Comparison of ENCODE assay signal across 1 cellular context in genomic region chr6:156719720-156720563, GRCh38.
TF ChIP-seq lines count a peak whose summit lies in the region.

No MANE protein-coding gene starts in this region.

TF ChIP-seq in HepG2, 621 proteins besides CTCF, POLR2A, EP300 and RAD21 (continued from another document and continues in another):
- TF ChIP-seq, protein P1, sequence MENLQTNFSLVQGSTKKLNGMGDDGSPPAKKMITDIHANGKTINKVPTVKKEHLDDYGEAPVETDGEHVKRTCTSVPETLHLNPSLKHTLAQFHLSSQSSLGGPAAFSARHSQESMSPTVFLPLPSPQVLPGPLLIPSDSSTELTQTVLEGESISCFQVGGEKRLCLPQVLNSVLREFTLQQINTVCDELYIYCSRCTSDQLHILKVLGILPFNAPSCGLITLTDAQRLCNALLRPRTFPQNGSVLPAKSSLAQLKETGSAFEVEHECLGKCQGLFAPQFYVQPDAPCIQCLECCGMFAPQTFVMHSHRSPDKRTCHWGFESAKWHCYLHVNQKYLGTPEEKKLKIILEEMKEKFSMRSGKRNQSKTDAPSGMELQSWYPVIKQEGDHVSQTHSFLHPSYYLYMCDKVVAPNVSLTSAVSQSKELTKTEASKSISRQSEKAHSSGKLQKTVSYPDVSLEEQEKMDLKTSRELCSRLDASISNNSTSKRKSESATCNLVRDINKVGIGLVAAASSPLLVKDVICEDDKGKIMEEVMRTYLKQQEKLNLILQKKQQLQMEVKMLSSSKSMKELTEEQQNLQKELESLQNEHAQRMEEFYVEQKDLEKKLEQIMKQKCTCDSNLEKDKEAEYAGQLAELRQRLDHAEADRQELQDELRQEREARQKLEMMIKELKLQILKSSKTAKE (CRISPR knock-in tag; IDR thresholded peaks at IDR 0.05; ENCODE audit: borderline replicate concordance), result peak; percentile 33; the same call in 1 of the 2 replicates
- TF ChIP-seq ZNF282 (IDR thresholded peaks at IDR 0.05; ENCODE audit: partially characterized antibody), result no peak
- TF ChIP-seq, protein P2, sequence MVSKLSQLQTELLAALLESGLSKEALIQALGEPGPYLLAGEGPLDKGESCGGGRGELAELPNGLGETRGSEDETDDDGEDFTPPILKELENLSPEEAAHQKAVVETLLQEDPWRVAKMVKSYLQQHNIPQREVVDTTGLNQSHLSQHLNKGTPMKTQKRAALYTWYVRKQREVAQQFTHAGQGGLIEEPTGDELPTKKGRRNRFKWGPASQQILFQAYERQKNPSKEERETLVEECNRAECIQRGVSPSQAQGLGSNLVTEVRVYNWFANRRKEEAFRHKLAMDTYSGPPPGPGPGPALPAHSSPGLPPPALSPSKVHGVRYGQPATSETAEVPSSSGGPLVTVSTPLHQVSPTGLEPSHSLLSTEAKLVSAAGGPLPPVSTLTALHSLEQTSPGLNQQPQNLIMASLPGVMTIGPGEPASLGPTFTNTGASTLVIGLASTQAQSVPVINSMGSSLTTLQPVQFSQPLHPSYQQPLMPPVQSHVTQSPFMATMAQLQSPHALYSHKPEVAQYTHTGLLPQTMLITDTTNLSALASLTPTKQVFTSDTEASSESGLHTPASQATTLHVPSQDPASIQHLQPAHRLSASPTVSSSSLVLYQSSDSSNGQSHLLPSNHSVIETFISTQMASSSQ (IDR thresholded peaks at IDR 0.05; ENCODE audit: low read depth), result no peak
- TF ChIP-seq, protein P2 (CRISPR knock-in tag; IDR thresholded peaks at IDR 0.05; ENCODE audit: borderline replicate concordance), result peak; percentile 83; the same call in 1 of the 2 replicates
- TF ChIP-seq HIC2 (CRISPR knock-in tag; IDR thresholded peaks at IDR 0.05; ENCODE audit: low read depth), result peak; percentile 57
- no peak for TF ChIP-seq ZNF225 (CRISPR knock-in tag; IDR thresholded peaks at IDR 0.05)
- no peak for TF ChIP-seq MAF1 (CRISPR knock-in tag; IDR thresholded peaks at IDR 0.05; ENCODE audit: borderline replicate concordance)
- peak; percentile 98 for TF ChIP-seq KLF6 (CRISPR knock-in tag; IDR thresholded peaks at IDR 0.05)
- no peak for TF ChIP-seq SMYD3 (CRISPR knock-in tag; IDR thresholded peaks at IDR 0.05)
- 0 out of 2 replicates have a peak, but pooled peaks have one; percentile 56 for TF ChIP-seq ZNF383 (CRISPR knock-in tag; IDR thresholded peaks at IDR 0.05; ENCODE audit: borderline replicate concordance)
- no peak for TF ChIP-seq GABPA (IDR thresholded peaks at IDR 0.05; ENCODE audit: low read depth, low read length)
- TF ChIP-seq GABPA (CRISPR knock-in tag; IDR thresholded peaks at IDR 0.05; ENCODE audit: low read depth), result 0 out of 2 replicates have a peak, but pooled peaks have one; percentile 16
- no peak for TF ChIP-seq U2AF2 (IDR thresholded peaks at IDR 0.05; ENCODE audit: low read depth, low read length)
- TF ChIP-seq SP5 (CRISPR knock-in tag; IDR thresholded peaks at IDR 0.05; ENCODE audit: borderline replicate concordance, low read depth), result peak; percentile 93
- TF ChIP-seq NFYC (CRISPR knock-in tag; IDR thresholded peaks at IDR 0.05), result peak; percentile 30; the same call in 1 of the 2 replicates
- TF ChIP-seq REL (CRISPR knock-in tag; conservative IDR thresholded peaks at IDR 0.05), result no peak; the same call in 1 of the 2 replicates
- peak; percentile 68; the same call in 1 of the 2 replicates for TF ChIP-seq TCF7 (IDR thresholded peaks at IDR 0.05; ENCODE audit: low read depth)
- TF ChIP-seq TARDBP (CRISPR knock-in tag; IDR thresholded peaks at IDR 0.05), result no peak; the same call in 1 of the 2 replicates
- no peak; the same call in 1 of the 2 replicates for TF ChIP-seq ZNF367 (CRISPR knock-in tag; IDR thresholded peaks at IDR 0.05; ENCODE audit: borderline replicate concordance)
- peak; percentile 75 for TF ChIP-seq THAP11 (CRISPR knock-in tag; IDR thresholded peaks at IDR 0.05)
- no peak; the same call in 1 of the 2 replicates for TF ChIP-seq ZMAT3 (CRISPR knock-in tag; conservative IDR thresholded peaks at IDR 0.05)
- TF ChIP-seq ZFX (CRISPR knock-in tag; IDR thresholded peaks at IDR 0.05; ENCODE audit: low read depth), result peak; percentile 94
- TF ChIP-seq ZEB1 (IDR thresholded peaks at IDR 0.05; ENCODE audit: insufficient replicate concordance, low read depth), result peak; percentile 79
- peak; percentile 94; the same call in 1 of the 2 replicates for TF ChIP-seq NKX3-1 (CRISPR knock-in tag; IDR thresholded peaks at IDR 0.05)
- no peak for TF ChIP-seq IKZF1 (IDR thresholded peaks at IDR 0.05)
- peak; percentile 39; the same call in 1 of the 2 replicates for TF ChIP-seq MTA3 (CRISPR knock-in tag; IDR thresholded peaks at IDR 0.05)
- TF ChIP-seq RELA (CRISPR knock-in tag; IDR thresholded peaks at IDR 0.05), result peak; percentile 81
- peak; percentile 74 for TF ChIP-seq HNRNPK (IDR thresholded peaks at IDR 0.05; ENCODE audit: low read depth, low read length, poor library complexity, severe bottlenecking)
- TF ChIP-seq PRPF4 (IDR thresholded peaks at IDR 0.05; ENCODE audit: low read depth, low read length, poor library complexity, severe bottlenecking), result peak; percentile 78
- TF ChIP-seq, protein P3, sequence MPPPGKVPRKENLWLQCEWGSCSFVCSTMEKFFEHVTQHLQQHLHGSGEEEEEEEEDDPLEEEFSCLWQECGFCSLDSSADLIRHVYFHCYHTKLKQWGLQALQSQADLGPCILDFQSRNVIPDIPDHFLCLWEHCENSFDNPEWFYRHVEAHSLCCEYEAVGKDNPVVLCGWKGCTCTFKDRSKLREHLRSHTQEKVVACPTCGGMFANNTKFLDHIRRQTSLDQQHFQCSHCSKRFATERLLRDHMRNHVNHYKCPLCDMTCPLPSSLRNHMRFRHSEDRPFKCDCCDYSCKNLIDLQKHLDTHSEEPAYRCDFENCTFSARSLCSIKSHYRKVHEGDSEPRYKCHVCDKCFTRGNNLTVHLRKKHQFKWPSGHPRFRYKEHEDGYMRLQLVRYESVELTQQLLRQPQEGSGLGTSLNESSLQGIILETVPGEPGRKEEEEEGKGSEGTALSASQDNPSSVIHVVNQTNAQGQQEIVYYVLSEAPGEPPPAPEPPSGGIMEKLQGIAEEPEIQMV (CRISPR knock-in tag; IDR thresholded peaks at IDR 0.05; ENCODE audit: low read depth), result peak; percentile 84
- TF ChIP-seq FUBP1 (CRISPR knock-in tag; IDR thresholded peaks at IDR 0.05; ENCODE audit: borderline replicate concordance), result no peak
- no peak for TF ChIP-seq ZNF720 (CRISPR knock-in tag; IDR thresholded peaks at IDR 0.05)
- TF ChIP-seq ZNF780A (CRISPR knock-in tag; IDR thresholded peaks at IDR 0.05), result peak; percentile 81; the same call in 1 of the 2 replicates
- no peak for TF ChIP-seq ZNF576 (CRISPR knock-in tag; IDR thresholded peaks at IDR 0.05)
- TF ChIP-seq BCLAF1 (IDR thresholded peaks at IDR 0.05), result no peak
- peak; percentile 5; the same call in 1 of the 2 replicates for TF ChIP-seq CREB1 (IDR thresholded peaks at IDR 0.05)
- no peak for TF ChIP-seq CREB1 (CRISPR knock-in tag; IDR thresholded peaks at IDR 0.05)
- TF ChIP-seq ZNF335 (CRISPR knock-in tag; IDR thresholded peaks at IDR 0.05), result peak; percentile 88
- no peak for TF ChIP-seq ZNF775 (CRISPR knock-in tag; IDR thresholded peaks at IDR 0.05; ENCODE audit: borderline replicate concordance)
- TF ChIP-seq FOXK1 (CRISPR knock-in tag; IDR thresholded peaks at IDR 0.05; ENCODE audit: borderline replicate concordance, low read depth), result peak; percentile 83
- peak; percentile 85 for TF ChIP-seq SALL1 (CRISPR knock-in tag; IDR thresholded peaks at IDR 0.05)
- TF ChIP-seq ZBTB38 (CRISPR knock-in tag; IDR thresholded peaks at IDR 0.05), result peak; percentile 84
- TF ChIP-seq ZNF883 (CRISPR knock-in tag; IDR thresholded peaks at IDR 0.05; ENCODE audit: not compliant biosample characterization), result peak; percentile 94
- no peak for TF ChIP-seq ATF1 (CRISPR knock-in tag; IDR thresholded peaks at IDR 0.05)
- TF ChIP-seq ZNF20 (CRISPR knock-in tag; IDR thresholded peaks at IDR 0.05), result no peak
- TF ChIP-seq, protein P4, sequence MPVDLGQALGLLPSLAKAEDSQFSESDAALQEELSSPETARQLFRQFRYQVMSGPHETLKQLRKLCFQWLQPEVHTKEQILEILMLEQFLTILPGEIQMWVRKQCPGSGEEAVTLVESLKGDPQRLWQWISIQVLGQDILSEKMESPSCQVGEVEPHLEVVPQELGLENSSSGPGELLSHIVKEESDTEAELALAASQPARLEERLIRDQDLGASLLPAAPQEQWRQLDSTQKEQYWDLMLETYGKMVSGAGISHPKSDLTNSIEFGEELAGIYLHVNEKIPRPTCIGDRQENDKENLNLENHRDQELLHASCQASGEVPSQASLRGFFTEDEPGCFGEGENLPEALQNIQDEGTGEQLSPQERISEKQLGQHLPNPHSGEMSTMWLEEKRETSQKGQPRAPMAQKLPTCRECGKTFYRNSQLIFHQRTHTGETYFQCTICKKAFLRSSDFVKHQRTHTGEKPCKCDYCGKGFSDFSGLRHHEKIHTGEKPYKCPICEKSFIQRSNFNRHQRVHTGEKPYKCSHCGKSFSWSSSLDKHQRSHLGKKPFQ (CRISPR knock-in tag; IDR thresholded peaks at IDR 0.05; ENCODE audit: insufficient replicate concordance), result no peak
- peak; percentile 91 for TF ChIP-seq MAX (IDR thresholded peaks at IDR 0.05)
- TF ChIP-seq NR2F1 (CRISPR knock-in tag; IDR thresholded peaks at IDR 0.05), result peak in 1 of 2 experiments; percentile 52; a peak in 1 of 4 replicates
- TF ChIP-seq HOXA9 (CRISPR knock-in tag; IDR thresholded peaks at IDR 0.05; ENCODE audit: borderline replicate concordance), result 0 out of 2 replicates have a peak, but pooled peaks have one; percentile 43
- no peak for TF ChIP-seq FOSL1 (CRISPR knock-in tag; IDR thresholded peaks at IDR 0.05; ENCODE audit: borderline replicate concordance)
- TF ChIP-seq ZMYM2 (CRISPR knock-in tag; IDR thresholded peaks at IDR 0.05), result no peak; the same call in none of the 2 replicates
- TF ChIP-seq MTF1 (CRISPR knock-in tag; IDR thresholded peaks at IDR 0.05), result 0 out of 2 replicates have a peak, but pooled peaks have one; percentile 44
- TF ChIP-seq SMAD9 (CRISPR knock-in tag; IDR thresholded peaks at IDR 0.05), result 0 out of 2 replicates have a peak, but pooled peaks have one; percentile 90
- peak; percentile 84 for TF ChIP-seq YEATS2 (CRISPR knock-in tag; IDR thresholded peaks at IDR 0.05; ENCODE audit: borderline replicate concordance)
- peak; percentile 61 for TF ChIP-seq JUN (CRISPR knock-in tag; IDR thresholded peaks at IDR 0.05)
